ENCODE assay signal across 1 cellular context in genomic region chr6:108562503-108562993, GRCh38.
TF ChIP-seq lines count a peak whose summit lies in the region.

No MANE protein-coding gene starts in this region.

TF ChIP-seq in HepG2, 621 proteins besides CTCF, POLR2A, EP300 and RAD21 (continued from another document and continues in another):
- TF ChIP-seq, protein P1, sequence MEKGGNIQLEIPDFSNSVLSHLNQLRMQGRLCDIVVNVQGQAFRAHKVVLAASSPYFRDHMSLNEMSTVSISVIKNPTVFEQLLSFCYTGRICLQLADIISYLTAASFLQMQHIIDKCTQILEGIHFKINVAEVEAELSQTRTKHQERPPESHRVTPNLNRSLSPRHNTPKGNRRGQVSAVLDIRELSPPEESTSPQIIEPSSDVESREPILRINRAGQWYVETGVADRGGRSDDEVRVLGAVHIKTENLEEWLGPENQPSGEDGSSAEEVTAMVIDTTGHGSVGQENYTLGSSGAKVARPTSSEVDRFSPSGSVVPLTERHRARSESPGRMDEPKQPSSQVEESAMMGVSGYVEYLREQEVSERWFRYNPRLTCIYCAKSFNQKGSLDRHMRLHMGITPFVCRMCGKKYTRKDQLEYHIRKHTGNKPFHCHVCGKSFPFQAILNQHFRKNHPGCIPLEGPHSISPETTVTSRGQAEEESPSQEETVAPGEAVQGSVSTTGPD (CRISPR knock-in tag; IDR thresholded peaks at IDR 0.05) = no peak
- TF ChIP-seq MAFG (CRISPR knock-in tag; IDR thresholded peaks at IDR 0.05) (no peak), ZNF136 (CRISPR knock-in tag; IDR thresholded peaks at IDR 0.05; ENCODE audit: low read depth) (no peak), ZNF605 (CRISPR knock-in tag; IDR thresholded peaks at IDR 0.05) (peak; percentile 84), ZNF615 (CRISPR knock-in tag; IDR thresholded peaks at IDR 0.05; ENCODE audit: borderline replicate concordance) (no peak), NPAS2 (CRISPR knock-in tag; IDR thresholded peaks at IDR 0.05; ENCODE audit: borderline replicate concordance) (no peak), RERE (CRISPR knock-in tag; IDR thresholded peaks at IDR 0.05; ENCODE audit: low read depth) (no peak), ZBTB26 (CRISPR knock-in tag; IDR thresholded peaks at IDR 0.05; ENCODE audit: borderline replicate concordance) (no peak; the same call in 1 of the 2 replicates), RAD51 (IDR thresholded peaks at IDR 0.05; ENCODE audit: borderline replicate concordance) (peak; percentile 30; the same call in 1 of the 2 replicates), ZNF563 (CRISPR knock-in tag; IDR thresholded peaks at IDR 0.05) (0 out of 2 replicates have a peak, but pooled peaks have one; percentile 45), ZNF362 (CRISPR knock-in tag; IDR thresholded peaks at IDR 0.05; ENCODE audit: borderline replicate concordance) (no peak), ZNF510 (CRISPR knock-in tag; IDR thresholded peaks at IDR 0.05; ENCODE audit: low read depth) (no peak), HOXA9 (CRISPR knock-in tag; IDR thresholded peaks at IDR 0.05; ENCODE audit: borderline replicate concordance) (no peak), ZNF235 (CRISPR knock-in tag; IDR thresholded peaks at IDR 0.05; ENCODE audit: borderline replicate concordance) (no peak), ZEB1 (IDR thresholded peaks at IDR 0.05; ENCODE audit: insufficient replicate concordance, low read depth) (no peak), ZNF343 (CRISPR knock-in tag; IDR thresholded peaks at IDR 0.05) (no peak), PHF20 (CRISPR knock-in tag; IDR thresholded peaks at IDR 0.05) (no peak), ZNF841 (CRISPR knock-in tag; IDR thresholded peaks at IDR 0.05; ENCODE audit: borderline replicate concordance) (no peak), RFXAP (CRISPR knock-in tag; IDR thresholded peaks at IDR 0.05; ENCODE audit: borderline replicate concordance) (peak; percentile 33; the same call in 1 of the 2 replicates), ZNF33A (CRISPR knock-in tag; IDR thresholded peaks at IDR 0.05; ENCODE audit: borderline replicate concordance) (no peak), PRPF4 (IDR thresholded peaks at IDR 0.05; ENCODE audit: low read depth, low read length, poor library complexity, severe bottlenecking) (no peak), BHLHE40 (IDR thresholded peaks at IDR 0.05; ENCODE audit: low read length) (no peak), RBM39 (IDR thresholded peaks at IDR 0.05; ENCODE audit: low read depth, low read length, poor library complexity, severe bottlenecking) (no peak), CHCHD3 (CRISPR knock-in tag; IDR thresholded peaks at IDR 0.05) (no peak), RBFOX2 (IDR thresholded peaks at IDR 0.05; ENCODE audit: low read depth, low read length) (no peak), ELF1 (CRISPR knock-in tag; IDR thresholded peaks at IDR 0.05) (peak; percentile 51; the same call in 1 of the 2 replicates), ZNF75D (CRISPR knock-in tag; IDR thresholded peaks at IDR 0.05; ENCODE audit: borderline replicate concordance) (no peak), ZMYM2 (CRISPR knock-in tag; IDR thresholded peaks at IDR 0.05) (no peak), ZNF660 (CRISPR knock-in tag; IDR thresholded peaks at IDR 0.05; ENCODE audit: borderline replicate concordance, low read depth) (no peak), IRF2 (CRISPR knock-in tag; IDR thresholded peaks at IDR 0.05) (peak; percentile 65), ZNF234 (CRISPR knock-in tag; conservative IDR thresholded peaks at IDR 0.05) (no peak), ZC3H4 (CRISPR knock-in tag; IDR thresholded peaks at IDR 0.05; ENCODE audit: borderline replicate concordance) (peak; percentile 56; the same call in 1 of the 2 replicates), ZNF772 (CRISPR knock-in tag; IDR thresholded peaks at IDR 0.05) (no peak)
- TF ChIP-seq, protein P2, sequence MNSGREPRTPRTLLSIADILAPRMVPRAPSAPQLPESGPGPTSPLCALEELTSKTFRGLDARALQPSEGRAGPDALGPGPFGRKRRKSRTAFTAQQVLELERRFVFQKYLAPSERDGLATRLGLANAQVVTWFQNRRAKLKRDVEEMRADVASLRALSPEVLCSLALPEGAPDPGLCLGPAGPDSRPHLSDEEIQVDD (CRISPR knock-in tag; IDR thresholded peaks at IDR 0.05; ENCODE audit: borderline replicate concordance) = no peak
- TF ChIP-seq, protein P3, sequence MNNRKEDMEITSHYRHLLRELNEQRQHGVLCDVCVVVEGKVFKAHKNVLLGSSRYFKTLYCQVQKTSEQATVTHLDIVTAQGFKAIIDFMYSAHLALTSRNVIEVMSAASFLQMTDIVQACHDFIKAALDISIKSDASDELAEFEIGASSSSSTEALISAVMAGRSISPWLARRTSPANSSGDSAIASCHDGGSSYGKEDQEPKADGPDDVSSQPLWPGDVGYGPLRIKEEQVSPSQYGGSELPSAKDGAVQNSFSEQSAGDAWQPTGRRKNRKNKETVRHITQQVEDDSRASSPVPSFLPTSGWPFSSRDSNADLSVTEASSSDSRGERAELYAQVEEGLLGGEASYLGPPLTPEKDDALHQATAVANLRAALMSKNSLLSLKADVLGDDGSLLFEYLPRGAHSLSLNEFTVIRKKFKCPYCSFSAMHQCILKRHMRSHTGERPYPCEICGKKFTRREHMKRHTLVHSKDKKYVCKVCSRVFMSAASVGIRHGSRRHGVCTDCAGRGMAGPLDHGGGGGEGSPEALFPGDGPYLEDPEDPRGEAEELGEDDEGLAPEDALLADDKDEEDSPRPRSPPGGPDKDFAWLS (CRISPR knock-in tag; IDR thresholded peaks at IDR 0.05; ENCODE audit: borderline replicate concordance) = no peak
- TF ChIP-seq, protein P4, sequence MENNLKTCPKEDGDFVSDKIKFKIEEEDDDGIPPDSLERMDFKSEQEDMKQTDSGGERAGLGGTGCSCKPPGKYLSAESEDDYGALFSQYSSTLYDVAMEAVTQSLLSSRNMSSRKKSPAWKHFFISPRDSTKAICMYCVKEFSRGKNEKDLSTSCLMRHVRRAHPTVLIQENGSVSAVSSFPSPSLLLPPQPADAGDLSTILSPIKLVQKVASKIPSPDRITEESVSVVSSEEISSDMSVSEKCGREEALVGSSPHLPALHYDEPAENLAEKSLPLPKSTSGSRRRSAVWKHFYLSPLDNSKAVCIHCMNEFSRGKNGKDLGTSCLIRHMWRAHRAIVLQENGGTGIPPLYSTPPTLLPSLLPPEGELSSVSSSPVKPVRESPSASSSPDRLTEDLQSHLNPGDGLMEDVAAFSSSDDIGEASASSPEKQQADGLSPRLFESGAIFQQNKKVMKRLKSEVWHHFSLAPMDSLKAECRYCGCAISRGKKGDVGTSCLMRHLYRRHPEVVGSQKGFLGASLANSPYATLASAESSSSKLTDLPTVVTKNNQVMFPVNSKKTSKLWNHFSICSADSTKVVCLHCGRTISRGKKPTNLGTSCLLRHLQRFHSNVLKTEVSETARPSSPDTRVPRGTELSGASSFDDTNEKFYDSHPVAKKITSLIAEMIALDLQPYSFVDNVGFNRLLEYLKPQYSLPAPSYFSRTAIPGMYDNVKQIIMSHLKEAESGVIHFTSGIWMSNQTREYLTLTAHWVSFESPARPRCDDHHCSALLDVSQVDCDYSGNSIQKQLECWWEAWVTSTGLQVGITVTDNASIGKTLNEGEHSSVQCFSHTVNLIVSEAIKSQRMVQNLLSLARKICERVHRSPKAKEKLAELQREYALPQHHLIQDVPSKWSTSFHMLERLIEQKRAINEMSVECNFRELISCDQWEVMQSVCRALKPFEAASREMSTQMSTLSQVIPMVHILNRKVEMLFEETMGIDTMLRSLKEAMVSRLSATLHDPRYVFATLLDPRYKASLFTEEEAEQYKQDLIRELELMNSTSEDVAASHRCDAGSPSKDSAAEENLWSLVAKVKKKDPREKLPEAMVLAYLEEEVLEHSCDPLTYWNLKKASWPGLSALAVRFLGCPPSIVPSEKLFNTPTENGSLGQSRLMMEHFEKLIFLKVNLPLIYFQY (CRISPR knock-in tag; IDR thresholded peaks at IDR 0.05; ENCODE audit: borderline replicate concordance) = 0 out of 2 replicates have a peak, but pooled peaks have one; percentile 49
- TF ChIP-seq, protein P5, sequence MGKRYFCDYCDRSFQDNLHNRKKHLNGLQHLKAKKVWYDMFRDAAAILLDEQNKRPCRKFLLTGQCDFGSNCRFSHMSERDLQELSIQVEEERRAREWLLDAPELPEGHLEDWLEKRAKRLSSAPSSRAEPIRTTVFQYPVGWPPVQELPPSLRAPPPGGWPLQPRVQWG (CRISPR knock-in tag; IDR thresholded peaks at IDR 0.05; ENCODE audit: borderline replicate concordance, low read depth) = no peak
- TF ChIP-seq, protein P6, sequence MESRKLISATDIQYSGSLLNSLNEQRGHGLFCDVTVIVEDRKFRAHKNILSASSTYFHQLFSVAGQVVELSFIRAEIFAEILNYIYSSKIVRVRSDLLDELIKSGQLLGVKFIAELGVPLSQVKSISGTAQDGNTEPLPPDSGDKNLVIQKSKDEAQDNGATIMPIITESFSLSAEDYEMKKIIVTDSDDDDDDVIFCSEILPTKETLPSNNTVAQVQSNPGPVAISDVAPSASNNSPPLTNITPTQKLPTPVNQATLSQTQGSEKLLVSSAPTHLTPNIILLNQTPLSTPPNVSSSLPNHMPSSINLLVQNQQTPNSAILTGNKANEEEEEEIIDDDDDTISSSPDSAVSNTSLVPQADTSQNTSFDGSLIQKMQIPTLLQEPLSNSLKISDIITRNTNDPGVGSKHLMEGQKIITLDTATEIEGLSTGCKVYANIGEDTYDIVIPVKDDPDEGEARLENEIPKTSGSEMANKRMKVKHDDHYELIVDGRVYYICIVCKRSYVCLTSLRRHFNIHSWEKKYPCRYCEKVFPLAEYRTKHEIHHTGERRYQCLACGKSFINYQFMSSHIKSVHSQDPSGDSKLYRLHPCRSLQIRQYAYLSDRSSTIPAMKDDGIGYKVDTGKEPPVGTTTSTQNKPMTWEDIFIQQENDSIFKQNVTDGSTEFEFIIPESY (CRISPR knock-in tag; IDR thresholded peaks at IDR 0.05) = no peak
